10 cellular contexts compared by ENCODE assay signal in the genomic region with DNA sequence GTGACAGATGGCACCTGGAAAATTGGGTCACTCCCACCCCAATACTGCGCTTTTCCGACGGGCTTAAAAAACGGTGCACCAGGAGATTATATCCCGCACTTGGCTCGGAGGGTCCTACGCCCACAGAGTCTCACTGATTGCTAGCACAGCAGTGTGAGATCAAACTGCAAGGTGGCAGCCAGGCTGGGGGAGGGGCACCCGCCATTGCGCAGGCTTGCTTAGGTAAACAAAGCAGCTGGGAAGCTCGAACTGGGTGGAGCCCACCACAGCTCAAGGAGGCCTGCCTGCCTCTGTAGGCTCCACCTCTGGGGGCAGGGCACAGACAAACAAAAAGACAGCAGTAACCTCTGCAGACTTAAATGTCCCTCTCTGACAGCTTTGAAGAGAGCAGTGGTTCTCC. TPM values are rescaled to one million over a fixed set of nuclear protein-coding genes. Genes with fewer than 3 reads are reported as not detected.
"Had no signal": no experiment of that assay in that cellular context is flagged by ENCODE, and none has a peak within 500 bp of the region (broad histone marks: within the 10 kb centered on the region; RNA-seq: fewer than 3 reads in every experiment).

No MANE protein-coding gene starts in this region.

RNA-seq across cellular contexts. Expression of a gene that starts 54.9 kb away (rescaled TPM):
- total RNA-seq: dermis blood vessel endothelial cell, endothelial cell of umbilical vein, epithelial cell of proximal tubule, esophagus mucosa, fibroblast of lung, fibroblast of villous mesenchyme, foreskin keratinocyte, frontal cortex, gastrocnemius medialis, glomerular endothelial cell had no signal
- polyA plus RNA-seq: endothelial cell of umbilical vein, fibroblast of lung, foreskin keratinocyte had no signal
